In genomic region chr5:133785182-133785581, GRCh38 we compare ENCODE assay signal across 18 cellular contexts.
DNase-seq lines count a peak whose midpoint lies in the region; ATAC-seq and TF ChIP-seq lines count a peak whose summit lies in the region.
"Had no signal": no experiment of that assay in that cellular context is flagged by ENCODE, and none has a peak within 500 bp of the region (broad histone marks: within the 10 kb centered on the region; RNA-seq: fewer than 3 reads in every experiment).

No MANE protein-coding gene starts in this region.

- 62 to 71% methylated on average over 3 of the region's 3 CpGs for WGBS in GM23248 (ENCODE audit: low coverage in 1 of 2, low lambda C conversion rate in 2 of 2, missing lambda C conversion rate in 2 of 2), 2 experiments

- H3K27me3 Mint-ChIP-seq in GM23338 (ENCODE audit: insufficient read depth, low read depth, poor library complexity) (peaks cover 3% of the 10 kb centered on the region), type B pancreatic cell (peaks cover 11% of the 10 kb centered on the region)

- H3K36me3 ChIP-seq in GM23338 (ENCODE audit: insufficient read depth) (no peaks in the 10 kb centered on the region), GM23248 (ENCODE audit: low read depth) (no peaks in the 10 kb centered on the region)
- H3K36me3 ChIP-seq: BE2C had no signal

- H3K9me3 ChIP-seq in GM23248 (ENCODE audit: low read depth): no peaks in the 10 kb centered on the region
- H3K9me3 ChIP-seq: BE2C had no signal

- H3K9me2 ChIP-seq in GM23338 (ENCODE audit: insufficient read depth) (peaks cover 2% of the 10 kb centered on the region; the same call in 1 of the 2 replicates), GM23248 (ENCODE audit: insufficient read depth) (no peaks in the 10 kb centered on the region)

- H3K4me1 ChIP-seq in GM23338 (ENCODE audit: insufficient read depth) (no peaks in the 10 kb centered on the region), GM23248 (ENCODE audit: insufficient read depth) (no peaks in the 10 kb centered on the region)
- H3K4me1 ChIP-seq: BE2C had no signal

- H3K9me3 Mint-ChIP-seq in GM23338: no peaks in the 10 kb centered on the region
- H3K9me3 Mint-ChIP-seq in type B pancreatic cell: no peaks in the 10 kb centered on the region

- H3K4me2 ChIP-seq in GM23338 (no peak overlapping the region), GM23248 (ENCODE audit: unreplicated experiment) (no peak overlapping the region)

- H3K79me2 ChIP-seq in GM23338 (replicated peaks; ENCODE audit: insufficient read depth) (no peaks in the 10 kb centered on the region), GM23248 (ENCODE audit: insufficient read depth) (no peaks in the 10 kb centered on the region)

- DNase-seq in GM23338 (ENCODE audit: low spot score) (peak; percentile 72), NCI-H69 (lab: John Stamatoyannopoulos, UW) (peak; percentile 26), epithelial cell of esophagus (ENCODE audit: low read depth) (peak; percentile 8), type B pancreatic cell (ENCODE audit: extremely low spot score, unreplicated experiment) (peak; percentile 43), DMS114 treated with DMSO at 0.1 percent for 48 hours (lab: John Stamatoyannopoulos, UW; ENCODE audit: unreplicated experiment) (no peak), GM23248 (no peak)
- DNase-seq: BE2C; CD4-positive, alpha-beta memory T cell; MV-4-11; NCI-H1417 treated with DMSO at 0.1 percent for 48 hours; NCI-H2081; NCI-H2227 treated with DMSO at 0.1 percent for 48 hours; NCI-H524 treated with DMSO at 0.1 percent for 48 hours; NK-92 treated with Interleukin-12 subunit alpha and Interleukin-12 subunit beta, amount 100 ng/mL, for 24 hours; SHP77 had no signal

- H3K27ac Mint-ChIP-seq in GM23338 (no peak overlapping the region), type B pancreatic cell (no peak overlapping the region)
- H3K27ac Mint-ChIP-seq: CD4-positive, alpha-beta memory T cell had no signal

- in situ Hi-C loops in GM23248 (cut with MboI): no loop called here

- H4K20me1 ChIP-seq in GM23338 (replicated peaks; ENCODE audit: insufficient read depth) (no peaks in the 10 kb centered on the region), GM23248 (ENCODE audit: insufficient read depth) (no peaks in the 10 kb centered on the region)

- no peaks in the 10 kb centered on the region for H3F3A ChIP-seq in GM23338 (replicated peaks; ENCODE audit: low read depth)
- H3F3A ChIP-seq in GM23248 (ENCODE audit: insufficient read depth): no peaks in the 10 kb centered on the region

- H3K4me1 Mint-ChIP-seq in GM23338 (peaks cover 11% of the 10 kb centered on the region), type B pancreatic cell (ENCODE audit: unreplicated experiment) (no peaks in the 10 kb centered on the region)
- H3K4me1 Mint-ChIP-seq: CD4-positive, alpha-beta memory T cell had no signal

- TF ChIP-seq CTCF in GM23338 (conservative IDR thresholded peaks at IDR 0.05; ENCODE audit: low read depth in 2 of 2) (peak; percentile 46 to 60), epithelial cell of esophagus (IDR thresholded peaks at IDR 0.05; ENCODE audit: insufficient read depth, low read depth, low read length, missing control alignments) (no peak), type B pancreatic cell (conservative IDR thresholded peaks at IDR 0.05) (no peak)

- no peak overlapping the region for H2AFZ ChIP-seq in GM23338
- no peak overlapping the region for H2AFZ ChIP-seq in GM23248

- ATAC-seq in GM23338 (peak; percentile 86), GM18517 (IDR thresholded peaks at IDR 0.05; ENCODE audit: unreplicated experiment) (no peak)
- ATAC-seq: Panc1, SK-N-SH treated with all-trans-retinoic acid at 6 μM for 48 hours had no signal

- H3K4me3 ChIP-seq in GM23338 (no peak overlapping the region), epithelial cell of esophagus (ENCODE audit: low read length) (no peak overlapping the region), GM23248 (no peak overlapping the region)

- H3K4me3 Mint-ChIP-seq in GM23338: no peak overlapping the region
- no peak overlapping the region for H3K4me3 Mint-ChIP-seq in type B pancreatic cell
- H3K4me3 Mint-ChIP-seq: CD4-positive, alpha-beta memory T cell had no signal

- no peak overlapping the region for H3K27ac ChIP-seq in GM23338 (ENCODE audit: low read depth)
- no peak overlapping the region for H3K27ac ChIP-seq in GM23248

- no peak overlapping the region for H3K9ac ChIP-seq in GM23248

- no peaks in the 10 kb centered on the region for H3K27me3 ChIP-seq in GM23338 (ENCODE audit: insufficient read depth)
- peaks cover 14% of the 10 kb centered on the region; the same call in 1 of the 2 replicates for H3K27me3 ChIP-seq in GM23248 (replicated peaks; ENCODE audit: insufficient read depth)
- H3K27me3 ChIP-seq: BE2C had no signal

- H3K36me3 Mint-ChIP-seq in GM23338 (ENCODE audit: low read depth) (no peaks in the 10 kb centered on the region), type B pancreatic cell (no peaks in the 10 kb centered on the region)
- H3K36me3 Mint-ChIP-seq: CD4-positive, alpha-beta memory T cell had no signal

TF ChIP-seq in GM23338, 12 proteins besides CTCF, POLR2A, EP300 and RAD21 (continues in another document):
- TF ChIP-seq CREB1 (CRISPR knock-in tag; IDR thresholded peaks at IDR 0.05; ENCODE audit: low read depth) (no peak), EZH2phosphoT487 (IDR thresholded peaks at IDR 0.05; ENCODE audit: unreplicated experiment) (no peak), ZNF331 (CRISPR knock-in tag; IDR thresholded peaks at IDR 0.05; ENCODE audit: low read depth) (no peak), REST (IDR thresholded peaks at IDR 0.05; ENCODE audit: unreplicated experiment) (no peak), ZNF114 (CRISPR knock-in tag; IDR thresholded peaks at IDR 0.05) (no peak), STAT1 (IDR thresholded peaks at IDR 0.05; ENCODE audit: unreplicated experiment) (no peak), ETS1 (IDR thresholded peaks at IDR 0.05) (no peak)

Comparison
In these comparisons a context has a peak if more than half of its experiments do, and no peak if none do; other contexts are left out.
1. DNase-seq: peak in GM23338 (single experiment), NCI-H69 (single experiment), epithelial cell of esophagus (single experiment) and type B pancreatic cell (single experiment); none in DMS114 treated with DMSO at 0.1 percent for 48 hours (single experiment) and GM23248 (single experiment).
2. CTCF ChIP-seq: peak in GM23338 (2 of 2); none in epithelial cell of esophagus (single experiment) and type B pancreatic cell (single experiment).